1 cellular context compared by ENCODE assay signal in the genomic region with DNA sequence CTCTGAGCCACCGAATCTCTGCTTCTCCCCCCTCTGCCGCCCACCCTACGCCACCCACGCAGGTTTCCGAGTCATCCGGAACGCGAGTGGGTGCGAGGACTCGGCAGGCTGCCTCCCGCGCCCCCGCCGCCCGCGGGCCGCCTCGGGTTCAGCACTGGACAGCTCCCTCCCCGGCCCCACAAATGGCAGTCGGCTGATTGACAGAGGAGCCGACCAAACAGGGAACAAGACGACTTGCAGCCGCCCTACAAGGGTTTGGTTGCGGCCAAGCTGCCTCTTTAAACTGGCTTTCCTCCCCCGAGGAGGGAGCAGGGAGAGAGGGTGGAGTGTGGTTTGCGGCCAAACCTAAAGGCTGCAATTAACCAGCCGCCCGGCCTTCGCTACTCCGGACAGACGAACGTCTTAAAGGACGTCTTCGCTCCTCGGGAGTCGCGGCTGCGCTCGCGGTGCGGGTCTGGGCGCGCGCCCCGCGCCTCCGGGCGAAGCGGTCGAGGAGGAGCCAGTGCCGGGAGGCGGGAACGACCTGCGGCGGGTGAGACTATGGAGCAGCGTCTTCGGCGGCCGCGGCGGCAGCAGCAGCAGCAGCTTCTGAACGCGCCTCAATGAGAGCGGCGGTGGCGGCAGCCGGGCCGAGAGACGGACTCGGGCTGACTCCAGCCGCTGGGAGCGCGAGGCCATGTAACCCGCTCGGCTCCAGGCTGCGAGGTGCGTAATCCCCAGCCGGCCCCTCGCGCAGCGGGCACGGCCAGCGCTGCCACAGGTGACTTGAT.
TF ChIP-seq lines count a peak whose summit lies in the region.

A gene with protein sequence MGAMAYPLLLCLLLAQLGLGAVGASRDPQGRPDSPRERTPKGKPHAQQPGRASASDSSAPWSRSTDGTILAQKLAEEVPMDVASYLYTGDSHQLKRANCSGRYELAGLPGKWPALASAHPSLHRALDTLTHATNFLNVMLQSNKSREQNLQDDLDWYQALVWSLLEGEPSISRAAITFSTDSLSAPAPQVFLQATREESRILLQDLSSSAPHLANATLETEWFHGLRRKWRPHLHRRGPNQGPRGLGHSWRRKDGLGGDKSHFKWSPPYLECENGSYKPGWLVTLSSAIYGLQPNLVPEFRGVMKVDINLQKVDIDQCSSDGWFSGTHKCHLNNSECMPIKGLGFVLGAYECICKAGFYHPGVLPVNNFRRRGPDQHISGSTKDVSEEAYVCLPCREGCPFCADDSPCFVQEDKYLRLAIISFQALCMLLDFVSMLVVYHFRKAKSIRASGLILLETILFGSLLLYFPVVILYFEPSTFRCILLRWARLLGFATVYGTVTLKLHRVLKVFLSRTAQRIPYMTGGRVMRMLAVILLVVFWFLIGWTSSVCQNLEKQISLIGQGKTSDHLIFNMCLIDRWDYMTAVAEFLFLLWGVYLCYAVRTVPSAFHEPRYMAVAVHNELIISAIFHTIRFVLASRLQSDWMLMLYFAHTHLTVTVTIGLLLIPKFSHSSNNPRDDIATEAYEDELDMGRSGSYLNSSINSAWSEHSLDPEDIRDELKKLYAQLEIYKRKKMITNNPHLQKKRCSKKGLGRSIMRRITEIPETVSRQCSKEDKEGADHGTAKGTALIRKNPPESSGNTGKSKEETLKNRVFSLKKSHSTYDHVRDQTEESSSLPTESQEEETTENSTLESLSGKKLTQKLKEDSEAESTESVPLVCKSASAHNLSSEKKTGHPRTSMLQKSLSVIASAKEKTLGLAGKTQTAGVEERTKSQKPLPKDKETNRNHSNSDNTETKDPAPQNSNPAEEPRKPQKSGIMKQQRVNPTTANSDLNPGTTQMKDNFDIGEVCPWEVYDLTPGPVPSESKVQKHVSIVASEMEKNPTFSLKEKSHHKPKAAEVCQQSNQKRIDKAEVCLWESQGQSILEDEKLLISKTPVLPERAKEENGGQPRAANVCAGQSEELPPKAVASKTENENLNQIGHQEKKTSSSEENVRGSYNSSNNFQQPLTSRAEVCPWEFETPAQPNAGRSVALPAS (N-terminal part only) (plus strand): TSS at position 541 of the 770 bp plus-strand sequence. CDS start 420 bp downstream, outside the sequence.

TF ChIP-seq in endothelial cell of umbilical vein, 7 proteins besides CTCF, POLR2A, EP300 and RAD21:
- TF ChIP-seq, protein P1, sequence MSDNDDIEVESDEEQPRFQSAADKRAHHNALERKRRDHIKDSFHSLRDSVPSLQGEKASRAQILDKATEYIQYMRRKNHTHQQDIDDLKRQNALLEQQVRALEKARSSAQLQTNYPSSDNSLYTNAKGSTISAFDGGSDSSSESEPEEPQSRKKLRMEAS (IDR thresholded peaks at IDR 0.05; ENCODE audit: insufficient read depth, insufficient read length) = no peak
- TF ChIP-seq MYC (IDR thresholded peaks at IDR 0.05; ENCODE audit: low read depth, low read length) = no peak
- no peak for TF ChIP-seq FOS (IDR thresholded peaks at IDR 0.05; ENCODE audit: borderline replicate concordance, insufficient read depth, low read length)
- no peak for TF ChIP-seq EZH2 (IDR thresholded peaks at IDR 0.05; ENCODE audit: borderline replicate concordance, low read depth, low read length, severe bottlenecking)
- TF ChIP-seq POLR2AphosphoS5 (IDR thresholded peaks at IDR 0.05; ENCODE audit: insufficient read depth, low read depth, low read length) = no peak
- no peak for TF ChIP-seq GATA2 (IDR thresholded peaks at IDR 0.05; ENCODE audit: insufficient read depth, insufficient read length, low read depth, low read length)
- TF ChIP-seq JUN (IDR thresholded peaks at IDR 0.05; ENCODE audit: borderline replicate concordance, insufficient read depth, insufficient read length, low read depth) = no peak
TF ChIP-seq in endothelial cell of umbilical vein: peak in this region for 0.
